In genomic region chr3:5222283-5223005, GRCh38 we compare ENCODE assay signal across 20 cellular contexts.
"Had no signal": no experiment of that assay in that cellular context is flagged by ENCODE, and none has a peak within 500 bp of the region (broad histone marks: within the 10 kb centered on the region; RNA-seq: fewer than 3 reads in every experiment).

No MANE protein-coding gene starts in this region.

- H3K9me3 ChIP-seq: body of pancreas, esophagus muscularis mucosa, heart right ventricle, testis had no signal

- H3K27me3 Mint-ChIP-seq: activated CD8-positive, alpha-beta T cell treated with anti-CD3 and anti-CD28 coated beads for 36 hours; natural killer cell treated with Interleukin-12 subunit alpha and Interleukin-12 subunit beta and Interleukin-15 and Interleukin-18, amount 100 ng/mL, for 72 hours; type B pancreatic cell had no signal

- H3K4me3 Mint-ChIP-seq: activated CD8-positive, alpha-beta T cell treated with anti-CD3 and anti-CD28 coated beads for 36 hours; activated T-cell treated with anti-CD3 and anti-CD28 coated beads, Interleukin-2, amount 50 U/mL, for 4 hours; immature natural killer cell; natural killer cell treated with Interleukin-12 subunit alpha and Interleukin-12 subunit beta and Interleukin-15 and Interleukin-18, amount 100 ng/mL, for 72 hours; type B pancreatic cell had no signal

- H3K9me3 Mint-ChIP-seq: activated CD8-positive, alpha-beta T cell treated with anti-CD3 and anti-CD28 coated beads for 36 hours; activated naive CD4-positive, alpha-beta T cell treated with anti-CD3 and anti-CD28 coated beads, Interleukin-2, amount 50 U/mL, for 72 hours; activated T-cell treated with anti-CD3 and anti-CD28 coated beads, Interleukin-2, amount 50 U/mL, for 4 hours; natural killer cell treated with Interleukin-12 subunit alpha and Interleukin-12 subunit beta and Interleukin-15 and Interleukin-18, amount 100 ng/mL, for 72 hours; type B pancreatic cell had no signal

- H3K4me3 ChIP-seq: body of pancreas, esophagus muscularis mucosa, heart right ventricle, testis had no signal

- ATAC-seq: activated CD8-positive, alpha-beta T cell treated with anti-CD3 and anti-CD28 coated beads for 36 hours; activated naive CD4-positive, alpha-beta T cell treated with anti-CD3 and anti-CD28 coated beads, Interleukin-2, amount 50 U/mL, for 72 hours; activated T-cell treated with anti-CD3 and anti-CD28 coated beads, Interleukin-2, amount 50 U/mL, for 4 hours; body of pancreas; heart right ventricle; left ventricle myocardium superior had no signal

- DNase-seq: activated CD4-positive, alpha-beta T cell treated with anti-CD3 and anti-CD28 coated beads for 4 hours; activated CD8-positive, alpha-beta memory T cell treated with anti-CD3 and anti-CD28 coated beads, Interleukin-2, amount 50 U/mL, for 4 hours; activated CD8-positive, alpha-beta T cell treated with anti-CD3 and anti-CD28 coated beads for 36 hours; activated effector memory CD4-positive, alpha-beta T cell treated with anti-CD3 and anti-CD28 coated beads, Interleukin-2, amount 50 U/mL, for 16 hours; activated T-cell treated with anti-CD3 and anti-CD28 coated beads, Interleukin-2, amount 50 U/mL, for 4 hours; amygdala; body of pancreas; effector memory CD4-positive, alpha-beta T cell; heart right ventricle; immature natural killer cell; kidney glomerular epithelial cell; left ventricle myocardium superior; occipital lobe; retina; T-helper 2 cell; testis had no signal

- H3K27ac ChIP-seq: body of pancreas, esophagus muscularis mucosa, heart right ventricle, testis had no signal

- H3K27ac Mint-ChIP-seq: activated CD8-positive, alpha-beta T cell treated with anti-CD3 and anti-CD28 coated beads for 36 hours; immature natural killer cell; natural killer cell treated with Interleukin-12 subunit alpha and Interleukin-12 subunit beta and Interleukin-15 and Interleukin-18, amount 100 ng/mL, for 72 hours; type B pancreatic cell had no signal

- H3K4me1 Mint-ChIP-seq: immature natural killer cell had no signal

- H3K4me1 ChIP-seq: body of pancreas, testis had no signal

- H3K27me3 ChIP-seq: body of pancreas, esophagus muscularis mucosa, heart right ventricle, testis had no signal
